8 cellular contexts compared by ENCODE assay signal in the genomic region with DNA sequence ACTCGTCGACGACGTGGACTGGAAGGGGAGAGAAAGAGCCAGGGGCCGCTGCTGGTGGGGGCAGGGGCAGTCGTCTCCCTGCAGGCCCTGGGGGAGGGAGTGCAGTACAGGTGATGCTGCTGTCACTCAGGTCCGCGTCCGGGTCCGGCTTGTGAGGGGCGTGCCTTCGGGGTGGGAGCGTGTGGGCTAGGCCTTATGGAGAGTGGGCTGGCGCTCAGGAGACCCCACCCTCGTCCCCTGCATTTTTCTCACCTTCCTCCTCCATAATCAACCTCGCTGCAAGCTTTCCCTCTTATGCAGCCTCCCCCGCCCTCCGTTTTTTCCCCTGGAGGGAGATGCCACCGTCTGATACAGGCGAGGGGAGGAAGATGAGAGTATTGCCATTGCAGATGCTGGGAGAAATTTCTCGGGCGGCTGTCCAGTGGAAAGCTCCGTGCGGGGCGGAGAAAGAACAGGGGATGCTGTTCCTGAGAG. TPM values are rescaled to one million over a fixed set of nuclear protein-coding genes. Genes with fewer than 3 reads are reported as not detected.
DNase-seq lines count a peak whose midpoint lies in the region; ATAC-seq and TF ChIP-seq lines count a peak whose summit lies in the region.

No MANE protein-coding gene starts in this region.

- peaks cover 59% of the 10 kb centered on the region for H3K79me2 ChIP-seq in GM23338 (replicated peaks; ENCODE audit: insufficient read depth)

- H3K4me1 ChIP-seq in GM23338 (ENCODE audit: insufficient read depth) (peaks cover 18% of the 10 kb centered on the region; the same call in 1 of the 2 replicates), prostate gland (replicated peaks) (peaks cover 6% of the 10 kb centered on the region)

- H3K9me2 ChIP-seq in GM23338 (ENCODE audit: insufficient read depth) = no peaks in the 10 kb centered on the region; the same call in 1 of the 2 replicates

- peak overlapping the region; percentile 89 for H3K4me3 Mint-ChIP-seq in GM23338
- peak overlapping the region; percentile 89 for H3K4me3 Mint-ChIP-seq in activated naive CD8-positive, alpha-beta T cell treated with anti-CD3 and anti-CD28 coated beads for 36 hours

- peaks cover 14% of the 10 kb centered on the region for H3K27me3 Mint-ChIP-seq in GM23338 (ENCODE audit: insufficient read depth, low read depth, poor library complexity)
- H3K27me3 Mint-ChIP-seq in activated naive CD8-positive, alpha-beta T cell treated with anti-CD3 and anti-CD28 coated beads for 36 hours = no peaks in the 10 kb centered on the region

- TF ChIP-seq CTCF in GM23338 (conservative IDR thresholded peaks at IDR 0.05; ENCODE audit: low read depth in 2 of 2) = no peak
- TF ChIP-seq CTCF in prostate gland (IDR thresholded peaks at IDR 0.05) = no peak

- no peaks in the 10 kb centered on the region; the same call in 2 of the 3 replicates for H3K9me3 Mint-ChIP-seq in GM23338
- no peaks in the 10 kb centered on the region for H3K9me3 Mint-ChIP-seq in activated naive CD8-positive, alpha-beta T cell treated with anti-CD3 and anti-CD28 coated beads for 36 hours

- no peak for TF ChIP-seq POLR2A in prostate gland (IDR thresholded peaks at IDR 0.05)

- DNase-seq in ELR (ENCODE audit: low read depth) (peak; percentile 72), GM23338 (ENCODE audit: low spot score) (peak; percentile 87), Kasumi-1 (lab: John Stamatoyannopoulos, UW) (peak; percentile 58 to 64), SK-N-DZ (ENCODE audit: low spot score) (peak; percentile 88), left cardiac atrium (no peak), prostate gland (ENCODE audit: low spot score) (peak; percentile 24), KG1 (lab: John Stamatoyannopoulos, UW) (no peak)
- peak; percentile 86 for DNase-seq in activated naive CD8-positive, alpha-beta T cell treated with anti-CD3 and anti-CD28 coated beads for 36 hours

- H3K4me3 ChIP-seq in GM23338 (peak overlapping the region; percentile 87), prostate gland (peak overlapping the region; percentile 81 to 96)

- H3K27ac Mint-ChIP-seq in GM23338 = peak overlapping the region; percentile 83
- H3K27ac Mint-ChIP-seq in activated naive CD8-positive, alpha-beta T cell treated with anti-CD3 and anti-CD28 coated beads for 36 hours = peak overlapping the region; percentile 86

- ATAC-seq in GM23338 = peak; percentile 66
- peak; percentile 23 to 58 for ATAC-seq in left cardiac atrium

- H3K9me3 ChIP-seq in prostate gland = no peaks in the 10 kb centered on the region

- intact Hi-C loops in left cardiac atrium (cut with DNase I) (no loop called here), prostate gland (cut with DNase I) (no loop called here)

- peaks cover 15% of the 10 kb centered on the region for H4K20me1 ChIP-seq in GM23338 (replicated peaks; ENCODE audit: insufficient read depth)

- peak overlapping the region; percentile 94 for H3K27ac ChIP-seq in GM23338 (ENCODE audit: low read depth)
- peak overlapping the region; percentile 86 to 91 for H3K27ac ChIP-seq in prostate gland

- no peaks in the 10 kb centered on the region for H3K27me3 ChIP-seq in GM23338 (ENCODE audit: insufficient read depth)
- H3K27me3 ChIP-seq in prostate gland (replicated peaks; ENCODE audit: insufficient read depth) = no peaks in the 10 kb centered on the region

- peak overlapping the region; percentile 93 for H3K4me2 ChIP-seq in GM23338

- peak overlapping the region; percentile 61; the same call in 1 of the 2 replicates for H2AFZ ChIP-seq in GM23338

- H3K36me3 ChIP-seq in GM23338 (ENCODE audit: insufficient read depth) = no peaks in the 10 kb centered on the region
- no peaks in the 10 kb centered on the region for H3K36me3 ChIP-seq in prostate gland

- 0 out of 2 replicates have a peak, but pooled peaks cover 4% of the 10 kb centered on the region for H3F3A ChIP-seq in GM23338 (replicated peaks; ENCODE audit: low read depth)

- WGBS in prostate gland = 0% methylated on average over 25 of the region's 25 CpGs

- peaks cover 3% of the 10 kb centered on the region; the same call in 1 of the 3 replicates for H3K36me3 Mint-ChIP-seq in GM23338 (ENCODE audit: low read depth)
- peaks cover 5% of the 10 kb centered on the region for H3K36me3 Mint-ChIP-seq in activated naive CD8-positive, alpha-beta T cell treated with anti-CD3 and anti-CD28 coated beads for 36 hours

- H3K4me1 Mint-ChIP-seq in GM23338 = peaks cover 16% of the 10 kb centered on the region
- H3K4me1 Mint-ChIP-seq in activated naive CD8-positive, alpha-beta T cell treated with anti-CD3 and anti-CD28 coated beads for 36 hours = peaks cover 45% of the 10 kb centered on the region

TF ChIP-seq in GM23338, 12 proteins besides CTCF, POLR2A, EP300 and RAD21 (continues in another document):
- TF ChIP-seq CREB1 (CRISPR knock-in tag; IDR thresholded peaks at IDR 0.05; ENCODE audit: low read depth) = no peak
- no peak for TF ChIP-seq ETS1 (IDR thresholded peaks at IDR 0.05)
- TF ChIP-seq POLR2AphosphoS5 (IDR thresholded peaks at IDR 0.05; ENCODE audit: low read depth) = no peak
- TF ChIP-seq NANOG (IDR thresholded peaks at IDR 0.05; ENCODE audit: borderline replicate concordance) = no peak
- no peak for TF ChIP-seq JUNB (IDR thresholded peaks at IDR 0.05; ENCODE audit: unreplicated experiment)
- no peak for TF ChIP-seq REST (IDR thresholded peaks at IDR 0.05; ENCODE audit: unreplicated experiment)
- no peak for TF ChIP-seq ZNF114 (CRISPR knock-in tag; IDR thresholded peaks at IDR 0.05)
- no peak for TF ChIP-seq EZH2phosphoT487 (IDR thresholded peaks at IDR 0.05; ENCODE audit: unreplicated experiment)
- TF ChIP-seq EZH2 (IDR thresholded peaks at IDR 0.05; ENCODE audit: low read depth, unreplicated experiment) = no peak

RNA-seq across cellular contexts. Expression of gene PCMT1, which starts 0.6 kb away (rescaled TPM):
- 161 and 168 TPM in 2 replicates for total RNA-seq in GM23338 (2014; rRNA removed; shearing (Covaris generic))
- polyA plus RNA-seq in GM23338 (2016; fragmentation: Nextera tagmentation; extraction: Ambion mirVana) = 79.5 and 87.6 TPM in 2 replicates
- polyA plus RNA-seq in SK-N-DZ (2014; cell fraction: cytosol; rRNA removed) = 148 and 164 TPM in 2 replicates
- polyA plus RNA-seq in SK-N-DZ (2014; cell fraction: nucleus; rRNA removed) = 82.9 and 95.5 TPM in 2 replicates
- total RNA-seq in activated naive CD8-positive, alpha-beta T cell treated with anti-CD3 and anti-CD28 coated beads for 36 hours = 10 to 100 TPM; 91.2 to 96.0 TPM
- 100 to 1,000 TPM in 1 of 2 donors, 10 to 100 TPM in 1; 92.8 to 107 TPM for total RNA-seq in left cardiac atrium
- total RNA-seq in prostate gland = 100 to 1,000 TPM in 1 of 2 donors, 10 to 100 TPM in 1; 77.6 to 114 TPM

RNA-seq across cellular contexts. Expression of gene NUP43, which starts 3.8 kb away (rescaled TPM):
- total RNA-seq in GM23338 (2014; rRNA removed; shearing (Covaris generic)) = 71.8 and 87.2 TPM in 2 replicates
- polyA plus RNA-seq in GM23338 (2016; fragmentation: Nextera tagmentation; extraction: Ambion mirVana) = 20.8 and 23.4 TPM in 2 replicates
- polyA plus RNA-seq in SK-N-DZ (2014; cell fraction: cytosol; rRNA removed) = 66.3 and 111 TPM in 2 replicates
- polyA plus RNA-seq in SK-N-DZ (2014; cell fraction: nucleus; rRNA removed) = 47.2 and 57.9 TPM in 2 replicates
- total RNA-seq in activated naive CD8-positive, alpha-beta T cell treated with anti-CD3 and anti-CD28 coated beads for 36 hours = 10 to 100 TPM; 83.8 TPM
- total RNA-seq in left cardiac atrium (10 to 100 TPM; 22.4 to 27.7 TPM), prostate gland (10 to 100 TPM; 23.6 to 32.9 TPM)

RNA-seq across cellular contexts. Expression of gene LATS1, which starts 32.3 kb away (rescaled TPM):
- total RNA-seq in GM23338 (2014; rRNA removed; shearing (Covaris generic)) = 17.2 and 18.8 TPM in 2 replicates
- polyA plus RNA-seq in GM23338 (2016; fragmentation: Nextera tagmentation; extraction: Ambion mirVana) = 6.7 and 7.5 TPM in 2 replicates
- 12.3 and 16.7 TPM in 2 replicates for polyA plus RNA-seq in SK-N-DZ (2014; cell fraction: cytosol; rRNA removed)
- polyA plus RNA-seq in SK-N-DZ (2014; cell fraction: nucleus; rRNA removed) = 10.3 and 10.4 TPM in 2 replicates
- 10 to 100 TPM; 19.7 to 21.6 TPM for total RNA-seq in activated naive CD8-positive, alpha-beta T cell treated with anti-CD3 and anti-CD28 coated beads for 36 hours
- 10 to 100 TPM; 14.6 to 15.4 TPM for total RNA-seq in left cardiac atrium
- 10 to 100 TPM; 28.7 to 44.8 TPM for total RNA-seq in prostate gland

Comparison
In these comparisons a context has a peak if more than half of its experiments do, and no peak if none do; other contexts are left out.
1. DNase-seq: peak in ELR (single experiment), GM23338 (single experiment), Kasumi-1 (2 of 2), SK-N-DZ (single experiment), activated naive CD8-positive, alpha-beta T cell treated with anti-CD3 and anti-CD28 coated beads for 36 hours (single experiment) and prostate gland (single experiment); none in left cardiac atrium (single experiment) and KG1 (single experiment).